29 cellular contexts compared by ENCODE assay signal in the genomic region with DNA sequence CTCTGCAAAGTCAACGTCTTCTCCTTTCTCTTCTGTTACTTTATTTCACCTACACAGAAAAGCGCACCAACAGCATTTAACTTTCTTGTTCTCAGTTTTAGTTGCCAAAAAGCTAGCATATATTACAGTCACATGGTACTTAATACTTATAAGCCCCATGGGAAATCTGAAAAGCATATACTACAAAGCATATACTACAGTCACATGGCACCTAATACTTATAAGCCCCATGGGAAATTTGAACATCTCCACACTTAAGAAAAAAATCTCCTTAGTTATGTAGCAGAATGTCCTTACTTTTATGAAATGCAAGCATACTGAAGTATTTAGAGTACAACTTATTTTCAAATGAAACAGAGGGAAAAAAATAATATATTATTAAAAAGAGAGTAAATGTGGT. TPM values are rescaled to one million over a fixed set of nuclear protein-coding genes. Genes with fewer than 3 reads are reported as not detected.
DNase-seq lines count a peak whose midpoint lies in the region; FAIRE-seq and TF ChIP-seq lines count a peak whose summit lies in the region.
"Had no signal": no experiment of that assay in that cellular context is flagged by ENCODE, and none has a peak within 500 bp of the region (broad histone marks: within the 10 kb centered on the region; RNA-seq: fewer than 3 reads in every experiment).

No MANE protein-coding gene starts in this region.

- H3K27ac ChIP-seq in SK-N-MC = peak overlapping the region; percentile 40; the same call in 1 of the 2 replicates
- H3K27ac ChIP-seq: cardiac muscle cell, colonic mucosa, epithelial cell of prostate, hepatocyte, ovary had no signal

- WGBS in lower leg skin, 2 donors = 47 to 51% methylated on average over 2 of the region's 2 CpGs

- intact Hi-C loops in lower leg skin (cut with DNase I; ENCODE audit: low total_unique reads) (no loop called here), posterior vena cava (cut with DNase I) (loop anchor here in 1 of 2 donors (10.0 kb wide), 1 partner anchor 241 kb away; no protein-coding TSS in a partner anchor)

- TF ChIP-seq CTCF in retinal pigment epithelial cell (conservative IDR thresholded peaks at IDR 0.05; ENCODE audit: low read depth, low read length) = no peak
- no peak for TF ChIP-seq CTCF in lower leg skin (IDR thresholded peaks at IDR 0.05)

- TF ChIP-seq POLR2A in lower leg skin (IDR thresholded peaks at IDR 0.05) = no peak

- no peak overlapping the region for H3K9ac ChIP-seq in SK-N-MC (ENCODE audit: insufficient read length)

- no peaks in the 10 kb centered on the region for H3K36me3 ChIP-seq in SK-N-MC (ENCODE audit: insufficient read depth, low read length)
- H3K36me3 ChIP-seq: cardiac muscle cell, colonic mucosa, ovary had no signal

- no peaks in the 10 kb centered on the region for H3K9me3 ChIP-seq in SK-N-MC (ENCODE audit: low read depth, low read length)
- H3K9me3 ChIP-seq: colonic mucosa, ovary had no signal

- DNase-seq in NCI-H2171 treated with DMSO at 0.1 percent for 48 hours (lab: John Stamatoyannopoulos, UW) (peak; percentile 19), NCI-H2171 (lab: John Stamatoyannopoulos, UW) (no peak), GM19239 (ENCODE audit: insufficient read length, low spot score) (no peak), SK-N-MC (ENCODE audit: low read depth, low spot score) (peak; percentile 63), retinal pigment epithelial cell (ENCODE audit: low read depth) (peak; percentile 66), lower leg skin (ENCODE audit: low spot score in 2 of 2) (no peak), OCI-M1 (lab: John Stamatoyannopoulos, UW) (no peak), posterior vena cava (ENCODE audit: low spot score) (no peak)
- DNase-seq: 8988T; activated CD8-positive, alpha-beta memory T cell treated with anti-CD3 and anti-CD28 coated beads for 24 hours; activated naive CD8-positive, alpha-beta T cell treated with anti-CD3 and anti-CD28 coated beads, Interleukin-2, amount 10 ng/mL, durations not matched to agents 7 days and 5 days; activated T-cell treated with anti-CD3 and anti-CD28 coated beads for 4 hours; CD8-positive, alpha-beta memory T cell; colonic mucosa; effector CD4-positive, alpha-beta T cell; IMR-90; mammary epithelial cell; NCI-H1048; NCI-H510A treated with DMSO at 0.1 percent for 48 hours; ovary; Right ventricle myocardium superior; stimulated activated naive B cell treated with anti-CD40 and anti-IgM and Interleukin-4, amounts not matched to agents 10 μg/mL and 1 μg/mL and 100 μg/mL, for 72 hours; substantia nigra; trophoblast cell had no signal

- peak; percentile 21 for FAIRE-seq in GM19239 (lab: Jason Lieb, UNC)
- FAIRE-seq: astrocyte had no signal

- H3K4me3 ChIP-seq in SK-N-MC (no peak overlapping the region; the same call in 1 of the 2 replicates), retinal pigment epithelial cell (ENCODE audit: low read length) (no peak overlapping the region), lower leg skin (ENCODE audit: low read depth, poor library complexity, severe bottlenecking) (no peak overlapping the region)
- H3K4me3 ChIP-seq: cardiac muscle cell, colonic mucosa, hepatocyte, ovary, skin epidermis had no signal

RNA-seq across cellular contexts. Expression of gene ADAM10, which starts 13.3 kb away (rescaled TPM):
- 10 to 100 TPM; 40.4 to 45.1 (median 44.5) TPM for total RNA-seq in lower leg skin
- 10 to 100 TPM; 80.3 to 86.8 TPM for total RNA-seq in posterior vena cava

RNA-seq across cellular contexts. Expression of gene MINDY2, which starts 34.9 kb away (rescaled TPM):
- 10 to 100 TPM; 17.9 to 30.5 (median 23.4) TPM for total RNA-seq in lower leg skin
- 10 to 100 TPM; 23.3 to 41.3 TPM for total RNA-seq in posterior vena cava

Comparison
In these comparisons a context has a peak if more than half of its experiments do, and no peak if none do; other contexts are left out.
1. DNase-seq: peak in NCI-H2171 treated with DMSO at 0.1 percent for 48 hours (single experiment), SK-N-MC (single experiment) and retinal pigment epithelial cell (single experiment); none in NCI-H2171 (single experiment), GM19239 (single experiment), lower leg skin (0 of 2), OCI-M1 (single experiment) and posterior vena cava (single experiment).